Comparison of ENCODE assay signal across 1 cellular context in the genomic region with DNA sequence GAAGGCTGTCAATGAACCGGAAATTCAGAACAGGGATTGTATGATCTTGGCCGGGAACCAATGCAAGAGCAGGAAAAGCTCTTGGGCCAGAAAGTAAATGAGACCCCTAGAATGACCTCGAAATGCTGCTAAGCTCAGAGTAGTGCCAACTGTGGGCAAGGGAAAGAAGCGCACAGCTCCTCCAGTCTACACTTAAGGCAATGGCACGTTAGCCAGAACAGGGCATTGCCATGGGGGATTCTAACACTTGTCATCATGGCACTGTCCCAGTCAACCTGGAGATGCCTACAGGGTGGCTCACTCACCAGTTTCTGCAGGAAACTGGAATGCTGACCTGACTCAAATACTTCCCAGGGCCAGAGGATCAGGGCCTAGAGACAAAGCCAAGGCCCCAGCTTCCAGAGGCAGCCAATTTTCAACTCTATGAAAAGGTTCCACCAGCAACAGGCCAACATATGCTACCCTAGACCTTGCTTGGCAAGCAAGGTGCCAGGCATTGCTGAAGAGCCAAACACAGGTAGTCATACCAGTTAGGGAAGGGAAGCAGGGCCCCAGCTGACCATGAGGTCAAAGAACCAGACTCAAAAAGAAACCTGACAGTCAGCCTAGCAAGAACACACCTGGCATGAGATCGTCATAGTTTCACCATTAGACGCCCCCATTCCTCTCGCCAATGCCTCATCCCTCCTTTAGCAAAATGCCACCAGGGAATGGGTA.
TF ChIP-seq lines count a peak whose summit lies in the region.

No MANE protein-coding gene starts in this region.

TF ChIP-seq in GM12878, 131 proteins besides CTCF, POLR2A, EP300 and RAD21 (continued from another document and continues in another):
- TF ChIP-seq, protein P1, sequence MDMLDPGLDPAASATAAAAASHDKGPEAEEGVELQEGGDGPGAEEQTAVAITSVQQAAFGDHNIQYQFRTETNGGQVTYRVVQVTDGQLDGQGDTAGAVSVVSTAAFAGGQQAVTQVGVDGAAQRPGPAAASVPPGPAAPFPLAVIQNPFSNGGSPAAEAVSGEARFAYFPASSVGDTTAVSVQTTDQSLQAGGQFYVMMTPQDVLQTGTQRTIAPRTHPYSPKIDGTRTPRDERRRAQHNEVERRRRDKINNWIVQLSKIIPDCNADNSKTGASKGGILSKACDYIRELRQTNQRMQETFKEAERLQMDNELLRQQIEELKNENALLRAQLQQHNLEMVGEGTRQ (IDR thresholded peaks at IDR 0.05; ENCODE audit: borderline replicate concordance, low read depth, low read length), result no peak
- TF ChIP-seq, protein P2, sequence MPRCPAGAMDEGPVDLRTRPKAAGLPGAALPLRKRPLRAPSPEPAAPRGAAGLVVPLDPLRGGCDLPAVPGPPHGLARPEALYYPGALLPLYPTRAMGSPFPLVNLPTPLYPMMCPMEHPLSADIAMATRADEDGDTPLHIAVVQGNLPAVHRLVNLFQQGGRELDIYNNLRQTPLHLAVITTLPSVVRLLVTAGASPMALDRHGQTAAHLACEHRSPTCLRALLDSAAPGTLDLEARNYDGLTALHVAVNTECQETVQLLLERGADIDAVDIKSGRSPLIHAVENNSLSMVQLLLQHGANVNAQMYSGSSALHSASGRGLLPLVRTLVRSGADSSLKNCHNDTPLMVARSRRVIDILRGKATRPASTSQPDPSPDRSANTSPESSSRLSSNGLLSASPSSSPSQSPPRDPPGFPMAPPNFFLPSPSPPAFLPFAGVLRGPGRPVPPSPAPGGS (IDR thresholded peaks at IDR 0.05; ENCODE audit: borderline replicate concordance, insufficient read depth, low read depth, low read length, poor library complexity, severe bottlenecking), result peak; percentile 84
- peak; percentile 97 for TF ChIP-seq EED (IDR thresholded peaks at IDR 0.05; ENCODE audit: low read depth)
- TF ChIP-seq, protein P3, sequence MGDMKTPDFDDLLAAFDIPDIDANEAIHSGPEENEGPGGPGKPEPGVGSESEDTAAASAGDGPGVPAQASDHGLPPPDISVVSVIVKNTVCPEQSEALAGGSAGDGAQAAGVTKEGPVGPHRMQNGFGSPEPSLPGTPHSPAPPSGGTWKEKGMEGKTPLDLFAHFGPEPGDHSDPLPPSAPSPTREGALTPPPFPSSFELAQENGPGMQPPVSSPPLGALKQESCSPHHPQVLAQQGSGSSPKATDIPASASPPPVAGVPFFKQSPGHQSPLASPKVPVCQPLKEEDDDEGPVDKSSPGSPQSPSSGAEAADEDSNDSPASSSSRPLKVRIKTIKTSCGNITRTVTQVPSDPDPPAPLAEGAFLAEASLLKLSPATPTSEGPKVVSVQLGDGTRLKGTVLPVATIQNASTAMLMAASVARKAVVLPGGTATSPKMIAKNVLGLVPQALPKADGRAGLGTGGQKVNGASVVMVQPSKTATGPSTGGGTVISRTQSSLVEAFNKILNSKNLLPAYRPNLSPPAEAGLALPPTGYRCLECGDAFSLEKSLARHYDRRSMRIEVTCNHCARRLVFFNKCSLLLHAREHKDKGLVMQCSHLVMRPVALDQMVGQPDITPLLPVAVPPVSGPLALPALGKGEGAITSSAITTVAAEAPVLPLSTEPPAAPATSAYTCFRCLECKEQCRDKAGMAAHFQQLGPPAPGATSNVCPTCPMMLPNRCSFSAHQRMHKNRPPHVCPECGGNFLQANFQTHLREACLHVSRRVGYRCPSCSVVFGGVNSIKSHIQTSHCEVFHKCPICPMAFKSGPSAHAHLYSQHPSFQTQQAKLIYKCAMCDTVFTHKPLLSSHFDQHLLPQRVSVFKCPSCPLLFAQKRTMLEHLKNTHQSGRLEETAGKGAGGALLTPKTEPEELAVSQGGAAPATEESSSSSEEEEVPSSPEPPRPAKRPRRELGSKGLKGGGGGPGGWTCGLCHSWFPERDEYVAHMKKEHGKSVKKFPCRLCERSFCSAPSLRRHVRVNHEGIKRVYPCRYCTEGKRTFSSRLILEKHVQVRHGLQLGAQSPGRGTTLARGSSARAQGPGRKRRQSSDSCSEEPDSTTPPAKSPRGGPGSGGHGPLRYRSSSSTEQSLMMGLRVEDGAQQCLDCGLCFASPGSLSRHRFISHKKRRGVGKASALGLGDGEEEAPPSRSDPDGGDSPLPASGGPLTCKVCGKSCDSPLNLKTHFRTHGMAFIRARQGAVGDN (IDR thresholded peaks at IDR 0.05), result peak; percentile 66
- peak; percentile 87 for TF ChIP-seq CREM (IDR thresholded peaks at IDR 0.05; ENCODE audit: low read depth)
- TF ChIP-seq ESRRA (IDR thresholded peaks at IDR 0.05; ENCODE audit: low read length), result no peak
- TF ChIP-seq MYB (IDR thresholded peaks at IDR 0.05; ENCODE audit: borderline replicate concordance, low read depth, low read length), result no peak
- TF ChIP-seq SMC3 (IDR thresholded peaks at IDR 0.05; ENCODE audit: borderline replicate concordance, low read length), result no peak
- TF ChIP-seq NR2F1 (conservative IDR thresholded peaks at IDR 0.05), result peak; percentile 76
- TF ChIP-seq, protein P4, sequence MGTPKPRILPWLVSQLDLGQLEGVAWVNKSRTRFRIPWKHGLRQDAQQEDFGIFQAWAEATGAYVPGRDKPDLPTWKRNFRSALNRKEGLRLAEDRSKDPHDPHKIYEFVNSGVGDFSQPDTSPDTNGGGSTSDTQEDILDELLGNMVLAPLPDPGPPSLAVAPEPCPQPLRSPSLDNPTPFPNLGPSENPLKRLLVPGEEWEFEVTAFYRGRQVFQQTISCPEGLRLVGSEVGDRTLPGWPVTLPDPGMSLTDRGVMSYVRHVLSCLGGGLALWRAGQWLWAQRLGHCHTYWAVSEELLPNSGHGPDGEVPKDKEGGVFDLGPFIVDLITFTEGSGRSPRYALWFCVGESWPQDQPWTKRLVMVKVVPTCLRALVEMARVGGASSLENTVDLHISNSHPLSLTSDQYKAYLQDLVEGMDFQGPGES (IDR thresholded peaks at IDR 0.05), result no peak
- TF ChIP-seq ATF7 (IDR thresholded peaks at IDR 0.05; ENCODE audit: low read depth), result peak; percentile 53; the same call in 1 of the 2 replicates
- no peak for TF ChIP-seq MYC (IDR thresholded peaks at IDR 0.05; ENCODE audit: insufficient read depth, insufficient read length, insufficient replicate concordance, low read length, severe bottlenecking)
- TF ChIP-seq ETV6 (conservative IDR thresholded peaks at IDR 0.05 in 1 of 2, IDR thresholded peaks at IDR 0.05 in 1 of 2; ENCODE audit: borderline replicate concordance in 1 of 2, low read depth in 1 of 2), result peak in 1 of 2 experiments; percentile 69; a peak in 1 of 4 replicates
- TF ChIP-seq, protein P5, sequence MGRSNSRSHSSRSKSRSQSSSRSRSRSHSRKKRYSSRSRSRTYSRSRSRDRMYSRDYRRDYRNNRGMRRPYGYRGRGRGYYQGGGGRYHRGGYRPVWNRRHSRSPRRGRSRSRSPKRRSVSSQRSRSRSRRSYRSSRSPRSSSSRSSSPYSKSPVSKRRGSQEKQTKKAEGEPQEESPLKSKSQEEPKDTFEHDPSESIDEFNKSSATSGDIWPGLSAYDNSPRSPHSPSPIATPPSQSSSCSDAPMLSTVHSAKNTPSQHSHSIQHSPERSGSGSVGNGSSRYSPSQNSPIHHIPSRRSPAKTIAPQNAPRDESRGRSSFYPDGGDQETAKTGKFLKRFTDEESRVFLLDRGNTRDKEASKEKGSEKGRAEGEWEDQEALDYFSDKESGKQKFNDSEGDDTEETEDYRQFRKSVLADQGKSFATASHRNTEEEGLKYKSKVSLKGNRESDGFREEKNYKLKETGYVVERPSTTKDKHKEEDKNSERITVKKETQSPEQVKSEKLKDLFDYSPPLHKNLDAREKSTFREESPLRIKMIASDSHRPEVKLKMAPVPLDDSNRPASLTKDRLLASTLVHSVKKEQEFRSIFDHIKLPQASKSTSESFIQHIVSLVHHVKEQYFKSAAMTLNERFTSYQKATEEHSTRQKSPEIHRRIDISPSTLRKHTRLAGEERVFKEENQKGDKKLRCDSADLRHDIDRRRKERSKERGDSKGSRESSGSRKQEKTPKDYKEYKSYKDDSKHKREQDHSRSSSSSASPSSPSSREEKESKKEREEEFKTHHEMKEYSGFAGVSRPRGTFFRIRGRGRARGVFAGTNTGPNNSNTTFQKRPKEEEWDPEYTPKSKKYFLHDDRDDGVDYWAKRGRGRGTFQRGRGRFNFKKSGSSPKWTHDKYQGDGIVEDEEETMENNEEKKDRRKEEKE (IDR thresholded peaks at IDR 0.05), result no peak
- no peak for TF ChIP-seq BACH1 (IDR thresholded peaks at IDR 0.05; ENCODE audit: borderline replicate concordance)
- TF ChIP-seq GABPA (IDR thresholded peaks at IDR 0.05; ENCODE audit: low read depth), result peak; percentile 32; the same call in 1 of the 2 replicates
- TF ChIP-seq, protein P6, sequence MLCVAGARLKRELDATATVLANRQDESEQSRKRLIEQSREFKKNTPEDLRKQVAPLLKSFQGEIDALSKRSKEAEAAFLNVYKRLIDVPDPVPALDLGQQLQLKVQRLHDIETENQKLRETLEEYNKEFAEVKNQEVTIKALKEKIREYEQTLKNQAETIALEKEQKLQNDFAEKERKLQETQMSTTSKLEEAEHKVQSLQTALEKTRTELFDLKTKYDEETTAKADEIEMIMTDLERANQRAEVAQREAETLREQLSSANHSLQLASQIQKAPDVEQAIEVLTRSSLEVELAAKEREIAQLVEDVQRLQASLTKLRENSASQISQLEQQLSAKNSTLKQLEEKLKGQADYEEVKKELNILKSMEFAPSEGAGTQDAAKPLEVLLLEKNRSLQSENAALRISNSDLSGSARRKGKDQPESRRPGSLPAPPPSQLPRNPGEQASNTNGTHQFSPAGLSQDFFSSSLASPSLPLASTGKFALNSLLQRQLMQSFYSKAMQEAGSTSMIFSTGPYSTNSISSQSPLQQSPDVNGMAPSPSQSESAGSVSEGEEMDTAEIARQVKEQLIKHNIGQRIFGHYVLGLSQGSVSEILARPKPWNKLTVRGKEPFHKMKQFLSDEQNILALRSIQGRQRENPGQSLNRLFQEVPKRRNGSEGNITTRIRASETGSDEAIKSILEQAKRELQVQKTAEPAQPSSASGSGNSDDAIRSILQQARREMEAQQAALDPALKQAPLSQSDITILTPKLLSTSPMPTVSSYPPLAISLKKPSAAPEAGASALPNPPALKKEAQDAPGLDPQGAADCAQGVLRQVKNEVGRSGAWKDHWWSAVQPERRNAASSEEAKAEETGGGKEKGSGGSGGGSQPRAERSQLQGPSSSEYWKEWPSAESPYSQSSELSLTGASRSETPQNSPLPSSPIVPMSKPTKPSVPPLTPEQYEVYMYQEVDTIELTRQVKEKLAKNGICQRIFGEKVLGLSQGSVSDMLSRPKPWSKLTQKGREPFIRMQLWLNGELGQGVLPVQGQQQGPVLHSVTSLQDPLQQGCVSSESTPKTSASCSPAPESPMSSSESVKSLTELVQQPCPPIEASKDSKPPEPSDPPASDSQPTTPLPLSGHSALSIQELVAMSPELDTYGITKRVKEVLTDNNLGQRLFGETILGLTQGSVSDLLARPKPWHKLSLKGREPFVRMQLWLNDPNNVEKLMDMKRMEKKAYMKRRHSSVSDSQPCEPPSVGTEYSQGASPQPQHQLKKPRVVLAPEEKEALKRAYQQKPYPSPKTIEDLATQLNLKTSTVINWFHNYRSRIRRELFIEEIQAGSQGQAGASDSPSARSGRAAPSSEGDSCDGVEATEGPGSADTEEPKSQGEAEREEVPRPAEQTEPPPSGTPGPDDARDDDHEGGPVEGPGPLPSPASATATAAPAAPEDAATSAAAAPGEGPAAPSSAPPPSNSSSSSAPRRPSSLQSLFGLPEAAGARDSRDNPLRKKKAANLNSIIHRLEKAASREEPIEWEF (IDR thresholded peaks at IDR 0.05; ENCODE audit: insufficient replicate concordance, low read depth, low read length), result no peak
- TF ChIP-seq, protein P7, sequence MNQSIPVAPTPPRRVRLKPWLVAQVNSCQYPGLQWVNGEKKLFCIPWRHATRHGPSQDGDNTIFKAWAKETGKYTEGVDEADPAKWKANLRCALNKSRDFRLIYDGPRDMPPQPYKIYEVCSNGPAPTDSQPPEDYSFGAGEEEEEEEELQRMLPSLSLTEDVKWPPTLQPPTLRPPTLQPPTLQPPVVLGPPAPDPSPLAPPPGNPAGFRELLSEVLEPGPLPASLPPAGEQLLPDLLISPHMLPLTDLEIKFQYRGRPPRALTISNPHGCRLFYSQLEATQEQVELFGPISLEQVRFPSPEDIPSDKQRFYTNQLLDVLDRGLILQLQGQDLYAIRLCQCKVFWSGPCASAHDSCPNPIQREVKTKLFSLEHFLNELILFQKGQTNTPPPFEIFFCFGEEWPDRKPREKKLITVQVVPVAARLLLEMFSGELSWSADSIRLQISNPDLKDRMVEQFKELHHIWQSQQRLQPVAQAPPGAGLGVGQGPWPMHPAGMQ (IDR thresholded peaks at IDR 0.05; ENCODE audit: borderline replicate concordance), result no peak
- peak; percentile 94 for TF ChIP-seq TCF3 (IDR thresholded peaks at IDR 0.05; ENCODE audit: borderline replicate concordance, insufficient read depth, low read depth, low read length)
- TF ChIP-seq MXI1 (IDR thresholded peaks at IDR 0.05; ENCODE audit: low read depth, low read length), result no peak
- TF ChIP-seq MEF2A (IDR thresholded peaks at IDR 0.05; ENCODE audit: insufficient read depth, low read depth, low read length), result 0 out of 2 replicates have a peak, but pooled peaks have one; percentile 24
- no peak for TF ChIP-seq FOXK2 (IDR thresholded peaks at IDR 0.05)
- TF ChIP-seq NFXL1 (IDR thresholded peaks at IDR 0.05; ENCODE audit: borderline replicate concordance), result no peak
- TF ChIP-seq PAX5 (IDR thresholded peaks at IDR 0.05; ENCODE audit: borderline replicate concordance, low read depth, low read length), result peak; percentile 71
- no peak for TF ChIP-seq CEBPB (IDR thresholded peaks at IDR 0.05; ENCODE audit: borderline replicate concordance in 1 of 2, low read depth in 2 of 2, low read length in 2 of 2)
- TF ChIP-seq ZNF622 (IDR thresholded peaks at IDR 0.05), result no peak
- TF ChIP-seq FOXM1 (IDR thresholded peaks at IDR 0.05; ENCODE audit: low read depth, low read length), result peak; percentile 77; the same call in 1 of the 2 replicates
- TF ChIP-seq TCF12 (IDR thresholded peaks at IDR 0.05; ENCODE audit: low read depth, low read length), result peak; percentile 93
- TF ChIP-seq, protein P8, sequence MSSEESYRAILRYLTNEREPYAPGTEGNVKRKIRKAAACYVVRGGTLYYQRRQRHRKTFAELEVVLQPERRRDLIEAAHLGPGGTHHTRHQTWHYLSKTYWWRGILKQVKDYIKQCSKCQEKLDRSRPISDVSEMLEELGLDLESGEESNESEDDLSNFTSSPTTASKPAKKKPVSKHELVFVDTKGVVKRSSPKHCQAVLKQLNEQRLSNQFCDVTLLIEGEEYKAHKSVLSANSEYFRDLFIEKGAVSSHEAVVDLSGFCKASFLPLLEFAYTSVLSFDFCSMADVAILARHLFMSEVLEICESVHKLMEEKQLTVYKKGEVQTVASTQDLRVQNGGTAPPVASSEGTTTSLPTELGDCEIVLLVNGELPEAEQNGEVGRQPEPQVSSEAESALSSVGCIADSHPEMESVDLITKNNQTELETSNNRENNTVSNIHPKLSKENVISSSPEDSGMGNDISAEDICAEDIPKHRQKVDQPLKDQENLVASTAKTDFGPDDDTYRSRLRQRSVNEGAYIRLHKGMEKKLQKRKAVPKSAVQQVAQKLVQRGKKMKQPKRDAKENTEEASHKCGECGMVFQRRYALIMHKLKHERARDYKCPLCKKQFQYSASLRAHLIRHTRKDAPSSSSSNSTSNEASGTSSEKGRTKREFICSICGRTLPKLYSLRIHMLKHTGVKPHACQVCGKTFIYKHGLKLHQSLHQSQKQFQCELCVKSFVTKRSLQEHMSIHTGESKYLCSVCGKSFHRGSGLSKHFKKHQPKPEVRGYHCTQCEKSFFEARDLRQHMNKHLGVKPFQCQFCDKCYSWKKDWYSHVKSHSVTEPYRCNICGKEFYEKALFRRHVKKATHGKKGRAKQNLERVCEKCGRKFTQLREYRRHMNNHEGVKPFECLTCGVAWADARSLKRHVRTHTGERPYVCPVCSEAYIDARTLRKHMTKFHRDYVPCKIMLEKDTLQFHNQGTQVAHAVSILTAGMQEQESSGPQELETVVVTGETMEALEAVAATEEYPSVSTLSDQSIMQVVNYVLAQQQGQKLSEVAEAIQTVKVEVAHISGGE (CRISPR knock-in tag; IDR thresholded peaks at IDR 0.05), result no peak
- peak; percentile 74 to 75 for TF ChIP-seq IKZF2 (IDR thresholded peaks at IDR 0.05)
- TF ChIP-seq MTA3 (IDR thresholded peaks at IDR 0.05; ENCODE audit: borderline replicate concordance, low read length), result peak; percentile 73; the same call in 1 of the 2 replicates
